ENCODE assay signal across 8 cellular contexts in genomic region chr3:197750863-197751737, GRCh38. TPM values are rescaled to one million over a fixed set of nuclear protein-coding genes. Genes with fewer than 3 reads are reported as not detected.
DNase-seq lines count a peak whose midpoint lies in the region; ATAC-seq and TF ChIP-seq lines count a peak whose summit lies in the region.

No MANE protein-coding gene starts in this region.

- no peak overlapping the region for H2BK5ac ChIP-seq in trophoblast cell (ENCODE audit: low read depth, low read length, poor library complexity)

- H3K4me3 ChIP-seq in OCI-LY7 (ENCODE audit: low read depth, low read length, poor library complexity, severe bottlenecking) (peak overlapping the region; percentile 89), heart left ventricle (peak overlapping the region; percentile 68 to 98 (median 86)), trophoblast cell (ENCODE audit: low read depth, low read length) (peak overlapping the region; percentile 87)

- BruUV-seq in OCI-LY7 (replicated peaks; lab: Mats Ljungman, UMichigan) = TSS peak; percentile 23

- peak overlapping the region; percentile 34 for H3K4ac ChIP-seq in trophoblast cell (ENCODE audit: low read depth, low read length)

- H3K4me3 Mint-ChIP-seq in activated naive CD8-positive, alpha-beta T cell = peak overlapping the region; percentile 94

- no peak overlapping the region for H4K91ac ChIP-seq in trophoblast cell (ENCODE audit: low read depth, low read length)

- H2AFZ ChIP-seq in OCI-LY7 (ENCODE audit: low read length) (no peak overlapping the region), trophoblast cell (ENCODE audit: insufficient read depth, low read length, poor library complexity) (no peak overlapping the region)

- H2BK12ac ChIP-seq in trophoblast cell (ENCODE audit: low read length) = no peak overlapping the region

- peak overlapping the region; percentile 86 for H3K4me2 ChIP-seq in OCI-LY7 (ENCODE audit: low read length)
- peak overlapping the region; percentile 83 for H3K4me2 ChIP-seq in trophoblast cell (ENCODE audit: low read length)

- no peak overlapping the region for H4K12ac ChIP-seq in trophoblast cell (ENCODE audit: low read depth, low read length)

- peak in 1 of 2 donors; percentile 24 for TF ChIP-seq POLR2A in heart left ventricle (IDR thresholded peaks at IDR 0.05)

- H3K23ac ChIP-seq in trophoblast cell (ENCODE audit: low read length) = no peak overlapping the region

- no peaks in the 10 kb centered on the region for H3K27me3 Mint-ChIP-seq in activated naive CD8-positive, alpha-beta T cell

- H3K79me2 ChIP-seq in OCI-LY7 (ENCODE audit: insufficient read depth, low read depth, low read length) (peaks cover 55% of the 10 kb centered on the region), trophoblast cell (ENCODE audit: control insufficient read depth, insufficient read depth, low read length, poor library complexity) (peaks cover 5% of the 10 kb centered on the region)

- H3K9me2 ChIP-seq in OCI-LY7 (ENCODE audit: insufficient read depth, low read length) = no peaks in the 10 kb centered on the region

- H3K9me3 ChIP-seq in OCI-LY7 (ENCODE audit: low read length) (no peaks in the 10 kb centered on the region), heart left ventricle (no peaks in the 10 kb centered on the region), trophoblast cell (ENCODE audit: insufficient read depth, low read depth, low read length) (no peaks in the 10 kb centered on the region)

- H3K36me3 Mint-ChIP-seq in activated naive CD8-positive, alpha-beta T cell = no peaks in the 10 kb centered on the region

- H3K9me3 Mint-ChIP-seq in activated naive CD8-positive, alpha-beta T cell (ENCODE audit: low read depth) = no peaks in the 10 kb centered on the region

- H3K4me1 ChIP-seq in OCI-LY7 (ENCODE audit: insufficient read depth, low read length, poor library complexity, severe bottlenecking) (peaks cover 41% of the 10 kb centered on the region), heart left ventricle (peaks cover 11 to 71% (median 39%) of the 10 kb centered on the region in 12 donors), trophoblast cell (ENCODE audit: control insufficient read depth in 1 of 2, insufficient read depth in 2 of 2, low read length in 2 of 2) (peaks cover 4 to 6% of the 10 kb centered on the region in 2 experiments)

- peaks cover 51% of the 10 kb centered on the region for H3K4me1 Mint-ChIP-seq in activated naive CD8-positive, alpha-beta T cell (ENCODE audit: low read depth)

- peaks cover 7% of the 10 kb centered on the region for H3K79me1 ChIP-seq in trophoblast cell (ENCODE audit: low read length)

- H2AK5ac ChIP-seq in trophoblast cell (ENCODE audit: low read length) = no peak overlapping the region

- no peak overlapping the region for H2BK120ac ChIP-seq in trophoblast cell (ENCODE audit: insufficient read depth, low read length, poor library complexity)

- H3K27ac Mint-ChIP-seq in activated naive CD8-positive, alpha-beta T cell = peak overlapping the region; percentile 75

- POLR2A ChIA-PET in OCI-LY7 (lab: Charles Lee) = interaction anchor here (0.6 to 1.4 kb wide), 7 partner anchors 15 to 38 kb away, joined by 3 to 6 read pairs (median 4); no protein-coding TSS in a partner anchor

- H3K9ac ChIP-seq in trophoblast cell (ENCODE audit: low read length) = peak overlapping the region; percentile 70

- peaks cover 26% of the 10 kb centered on the region for H4K20me1 ChIP-seq in OCI-LY7 (ENCODE audit: insufficient read depth, low read length)

- peak in 3 of 4 donors; percentile 10 to 33 (median 12) for ATAC-seq in heart left ventricle
- no peak for ATAC-seq in GM18520 (IDR thresholded peaks at IDR 0.05; ENCODE audit: unreplicated experiment)

- no peak overlapping the region for H4K8ac ChIP-seq in trophoblast cell (ENCODE audit: low read depth, low read length)

- no peaks in the 10 kb centered on the region for H3K27me3 ChIP-seq in heart left ventricle
- no peaks in the 10 kb centered on the region for H3K27me3 ChIP-seq in trophoblast cell (ENCODE audit: insufficient read depth, low read length)

- intact Hi-C loops in OCI-LY7 (cut with micrococcal nuclease; ENCODE audit: unreplicated experiment) = loop anchor here (1.0 to 2.0 kb wide), 2 partner anchors 39 to 40 kb away; partner anchors contain the start of gene LRCH3
- intact Hi-C loops in heart left ventricle (cut with DNase I) = loop anchor here in 4 of 10 donors (2.0 to 5.0 kb wide), 3 partner anchors 36 to 40 kb away; partner anchors contain the start of gene LRCH3 (in 2 of the 4)

- H3K14ac ChIP-seq in trophoblast cell (ENCODE audit: low read length) = no peak overlapping the region

- DNase-seq in NCI-H82 (lab: John Stamatoyannopoulos, UW) (peak; percentile 69), NCI-H82 treated with DMSO at 0.1 percent for 48 hours (lab: John Stamatoyannopoulos, UW; ENCODE audit: unreplicated experiment) (no peak), OCI-LY7 (ENCODE audit: low spot score) (peak; percentile 41), heart left ventricle (peak; percentile 57 to 80 (median 72)), trophoblast cell (peak; percentile 34 to 45), NCI-H1930 (lab: John Stamatoyannopoulos, UW) (no peak)

- CTCF ChIA-PET in OCI-LY7 (lab: Charles Lee; ENCODE audit: unreplicated experiment) = interaction anchor here (1.3 kb wide), 1 partner anchor 15 kb away, joined by 3 read pairs; no protein-coding TSS in a partner anchor

- H3K36me3 ChIP-seq in OCI-LY7 (ENCODE audit: insufficient read depth, low read length) (no peaks in the 10 kb centered on the region), heart left ventricle (no peaks in the 10 kb centered on the region), trophoblast cell (ENCODE audit: control insufficient read depth in 1 of 2, insufficient read depth in 2 of 2, low read length in 2 of 2) (no peaks in the 10 kb centered on the region)

- no peak for TF ChIP-seq CTCF in OCI-LY7 (conservative IDR thresholded peaks at IDR 0.05; ENCODE audit: low read length)
- peak in 2 of 12 donors; percentile 0 to 1 for TF ChIP-seq CTCF in heart left ventricle (IDR thresholded peaks at IDR 0.05)

- whole genome bisulfite sequencing in heart left ventricle, 4 donors = 4 to 10% (median 5%) methylated on average over 34 to 35 of the region's 35 CpGs
- WGBS in trophoblast cell (ENCODE audit: extremely low coverage, insufficient coverage, insufficient read length) = no CpG with 5 or more reads among the region's 35 CpGs

- peak overlapping the region; percentile 76 for H3K27ac ChIP-seq in OCI-LY7 (ENCODE audit: low read depth, low read length, poor library complexity, severe bottlenecking)
- H3K27ac ChIP-seq in heart left ventricle = peak overlapping the region; percentile 95 to 99 (median 96)
- H3K27ac ChIP-seq in trophoblast cell (ENCODE audit: low read depth, low read length) = no peak overlapping the region

- H3K18ac ChIP-seq in trophoblast cell (ENCODE audit: low read length) = no peak overlapping the region

RNA-seq across cellular contexts. Expression of gene FYTTD1, which starts 1.4 kb away (rescaled TPM):
- 47.6 and 63.8 TPM in 2 replicates for total RNA-seq in OCI-LY7 (2014; rRNA removed; shearing (Covaris generic))
- total RNA-seq in OCI-LY7 (2022) = 49.2 and 57.8 TPM in 2 replicates
- total RNA-seq in heart left ventricle = 10 to 100 TPM; 49.1 to 93.6 (median 76.3) TPM
- 10 to 100 TPM; 19.0 to 44.9 TPM for polyA plus RNA-seq in heart left ventricle
- 35.2 and 36.3 TPM in 2 replicates for polyA plus RNA-seq in trophoblast cell (2013)

RNA-seq across cellular contexts. Expression of gene RUBCN, which starts 14.4 kb away (rescaled TPM):
- total RNA-seq in OCI-LY7 (2014; rRNA removed; shearing (Covaris generic)) = 37.1 and 45.1 TPM in 2 replicates
- total RNA-seq in OCI-LY7 (2022) = 48.4 and 56.7 TPM in 2 replicates
- 10 to 100 TPM; 22.9 to 53.4 (median 36.9) TPM for total RNA-seq in heart left ventricle
- 10 to 100 TPM; 14.9 to 38.5 TPM for polyA plus RNA-seq in heart left ventricle
- 12.4 and 13.2 TPM in 2 replicates for polyA plus RNA-seq in trophoblast cell (2013)

RNA-seq across cellular contexts. Expression of gene LRCH3, which starts 40.0 kb away (rescaled TPM):
- 39.0 and 44.2 TPM in 2 replicates for total RNA-seq in OCI-LY7 (2014; rRNA removed; shearing (Covaris generic))
- total RNA-seq in OCI-LY7 (2022) = 52.6 and 53.0 TPM in 2 replicates
- total RNA-seq in heart left ventricle = 10 to 100 TPM; 17.9 to 40.3 (median 28.6) TPM
- 10 to 100 TPM; 11.1 to 12.6 TPM for polyA plus RNA-seq in heart left ventricle
- polyA plus RNA-seq in trophoblast cell (2013) = 22.8 and 24.3 TPM in 2 replicates

Comparison
In these comparisons a context has a peak if more than half of its experiments do, and no peak if none do; other contexts are left out.
1. DNase-seq: peak in NCI-H82 (single experiment), OCI-LY7 (single experiment), heart left ventricle (5 of 5) and trophoblast cell (2 of 2); none in NCI-H82 treated with DMSO at 0.1 percent for 48 hours (single experiment) and NCI-H1930 (0 of 2).
2. Peak in every context shown above with its lines, with median percentiles within 50 percentile points of each other: H3K4me3 ChIP-seq.